In genomic region chr14:67934087-67934486, GRCh38 we compare ENCODE assay signal across 8 cellular contexts.
DNase-seq lines count a peak whose midpoint lies in the region; ATAC-seq and TF ChIP-seq lines count a peak whose summit lies in the region.

No MANE protein-coding gene starts in this region.

- H3K4me1 Mint-ChIP-seq in nephron progenitor cell: peaks cover 41% of the 10 kb centered on the region

- H3K36me3 ChIP-seq in effector memory CD4-positive, alpha-beta T cell (ENCODE audit: control insufficient read depth, insufficient read depth, low read length): no peaks in the 10 kb centered on the region

- TF ChIP-seq CTCF in GM12864 (IDR thresholded peaks at IDR 0.05; ENCODE audit: low read depth, low read length, missing control alignments) (peak; percentile 51), fibroblast of the aortic adventitia (IDR thresholded peaks at IDR 0.05; ENCODE audit: insufficient read depth, low read length) (peak; percentile 63), nephron progenitor cell (IDR thresholded peaks at IDR 0.05) (peak; percentile 57)

- H3K4me3 Mint-ChIP-seq in nephron progenitor cell: no peak overlapping the region

- H3K4me3 ChIP-seq in GM12864 (ENCODE audit: low read depth, low read length): no peak overlapping the region
- H3K4me3 ChIP-seq in fibroblast of the aortic adventitia (ENCODE audit: low read depth, low read length): no peak overlapping the region
- no peak overlapping the region for H3K4me3 ChIP-seq in effector memory CD4-positive, alpha-beta T cell (ENCODE audit: insufficient read depth, low read depth, low read length, poor library complexity, severe bottlenecking)

- peaks cover 29% of the 10 kb centered on the region for H3K36me3 Mint-ChIP-seq in nephron progenitor cell (ENCODE audit: low read depth)

- no peak overlapping the region for H3K27ac ChIP-seq in effector memory CD4-positive, alpha-beta T cell (ENCODE audit: insufficient read depth, low read length, poor library complexity, severe bottlenecking)

- H3K9me3 ChIP-seq in effector memory CD4-positive, alpha-beta T cell (ENCODE audit: control insufficient read depth, low read length): no peaks in the 10 kb centered on the region

- H3K27me3 ChIP-seq in effector memory CD4-positive, alpha-beta T cell (replicated peaks; ENCODE audit: control insufficient read depth, insufficient read depth, low read length, poor library complexity, severe bottlenecking): no peaks in the 10 kb centered on the region

- H3K27ac Mint-ChIP-seq in nephron progenitor cell: no peak overlapping the region

- ATAC-seq in HG02884 (IDR thresholded peaks at IDR 0.05; ENCODE audit: unreplicated experiment): no peak

- H3K4me1 ChIP-seq in effector memory CD4-positive, alpha-beta T cell (ENCODE audit: control insufficient read depth, insufficient read depth, low read length, poor library complexity, severe bottlenecking): no peaks in the 10 kb centered on the region

- DNase-seq in AG08396 (ENCODE audit: low spot score): peak; percentile 65
- DNase-seq in GM12864 (ENCODE audit: low read depth): peak; percentile 26
- DNase-seq in NCI-H1436 treated with DMSO at 0.1 percent for 48 hours (lab: John Stamatoyannopoulos, UW): peak; percentile 17
- DNase-seq in SW480 (ENCODE audit: low spot score): peak; percentile 82
- peak; percentile 93 for DNase-seq in fibroblast of the aortic adventitia (ENCODE audit: low read depth)
- DNase-seq in nephron progenitor cell: peak; percentile 10
- DNase-seq in effector memory CD4-positive, alpha-beta T cell: no peak

- peaks cover 35% of the 10 kb centered on the region for H3K9me3 Mint-ChIP-seq in nephron progenitor cell

- peaks cover 4% of the 10 kb centered on the region for H3K27me3 Mint-ChIP-seq in nephron progenitor cell (ENCODE audit: low read depth, poor library complexity)

Comparison
In these comparisons a context has a peak if more than half of its experiments do, and no peak if none do; other contexts are left out.
1. DNase-seq: peak in AG08396 (single experiment), GM12864 (single experiment), NCI-H1436 treated with DMSO at 0.1 percent for 48 hours (single experiment), SW480 (single experiment), fibroblast of the aortic adventitia (single experiment) and nephron progenitor cell (single experiment); none in effector memory CD4-positive, alpha-beta T cell (0 of 3).
2. Peak in every context shown above with its lines, with median percentiles within 50 percentile points of each other: CTCF ChIP-seq.